ENCODE assay signal across 8 cellular contexts in the genomic region with DNA sequence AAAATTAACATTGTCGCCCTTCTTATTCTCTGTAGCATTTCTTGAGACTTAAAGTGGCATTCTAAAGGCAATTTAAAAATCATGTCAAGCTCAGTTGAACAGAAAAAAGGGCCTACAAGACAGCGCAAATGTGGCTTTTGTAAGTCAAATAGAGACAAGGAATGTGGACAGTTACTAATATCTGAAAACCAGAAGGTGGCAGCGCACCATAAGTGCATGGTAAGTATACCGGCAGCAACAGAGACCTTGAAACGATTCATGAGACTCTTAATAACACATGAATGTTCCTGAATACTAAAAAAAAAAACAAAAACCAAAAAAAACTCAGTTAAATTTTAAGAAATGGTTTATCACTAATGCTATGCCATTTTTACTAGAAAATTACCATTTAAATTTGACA. TPM values are rescaled to one million over a fixed set of nuclear protein-coding genes. Genes with fewer than 3 reads are reported as not detected.
DNase-seq lines count a peak whose midpoint lies in the region; ATAC-seq and TF ChIP-seq lines count a peak whose summit lies in the region.

No MANE protein-coding gene starts in this region.

- no peak overlapping the region for H3K27ac ChIP-seq in cardiac muscle cell
- H3K27ac ChIP-seq in right atrium auricular region, result no peak overlapping the region

- no peak overlapping the region for H3K4me3 ChIP-seq in cardiac muscle cell
- no peak overlapping the region for H3K4me3 ChIP-seq in right atrium auricular region

- H3K4me3 Mint-ChIP-seq in chondrocyte (ENCODE audit: unreplicated experiment), result no peak overlapping the region

- TF ChIP-seq CTCF in cardiac muscle cell (IDR thresholded peaks at IDR 0.05; ENCODE audit: low read depth, low read length) (peak; percentile 44), right atrium auricular region (IDR thresholded peaks at IDR 0.05) (peak in 1 of 2 donors; percentile 32), chondrocyte (IDR thresholded peaks at IDR 0.05) (peak; percentile 77)

- peaks cover 29% of the 10 kb centered on the region for H3K4me1 ChIP-seq in cardiac muscle cell (ENCODE audit: low read depth)
- no peaks in the 10 kb centered on the region for H3K4me1 ChIP-seq in right atrium auricular region

- peak; percentile 27 for ATAC-seq in HG03342 (IDR thresholded peaks at IDR 0.05; ENCODE audit: unreplicated experiment)
- no peak for ATAC-seq in stimulated activated naive CD8-positive, alpha-beta T cell treated with anti-CD3 and anti-CD28 coated beads, Interleukin-15, Interleukin-2, amounts not matched to agents 100 U/mL and 50 U/mL, for 24 hours
- no peak for ATAC-seq in HG02759 (IDR thresholded peaks at IDR 0.05; ENCODE audit: unreplicated experiment)

- H3K4me1 Mint-ChIP-seq in chondrocyte (ENCODE audit: low read depth), result peaks cover 21% of the 10 kb centered on the region

- H3K9me3 ChIP-seq in cardiac muscle cell (ENCODE audit: low read depth), result no peaks in the 10 kb centered on the region
- H3K9me3 ChIP-seq in right atrium auricular region, result no peaks in the 10 kb centered on the region

- H3K36me3 ChIP-seq in cardiac muscle cell (peaks cover 30% of the 10 kb centered on the region), right atrium auricular region (peaks cover 6% of the 10 kb centered on the region)

- H3K27me3 Mint-ChIP-seq in chondrocyte (ENCODE audit: low read depth), result no peaks in the 10 kb centered on the region

- H3K27me3 ChIP-seq in cardiac muscle cell (no peaks in the 10 kb centered on the region), right atrium auricular region (no peaks in the 10 kb centered on the region)

- H3K9me3 Mint-ChIP-seq in chondrocyte (ENCODE audit: low read depth), result no peaks in the 10 kb centered on the region

- H3K36me3 Mint-ChIP-seq in chondrocyte (ENCODE audit: low read depth), result peaks cover 1% of the 10 kb centered on the region

- H3K27ac Mint-ChIP-seq in chondrocyte (ENCODE audit: unreplicated experiment), result no peak overlapping the region

- DNase-seq in cardiac muscle cell (ENCODE audit: low read depth in 1 of 2, low spot score in 1 of 2) (peak; percentile 65 to 73), right atrium auricular region (ENCODE audit: low spot score) (no peak), RPMI7951 (ENCODE audit: low read depth) (peak; percentile 29), chondrocyte (ENCODE audit: low spot score) (no peak)
- DNase-seq in stimulated activated naive CD8-positive, alpha-beta T cell treated with anti-CD3 and anti-CD28 coated beads, Interleukin-15, Interleukin-2, amounts not matched to agents 100 U/mL and 50 U/mL, for 24 hours, result peak; percentile 12
- no peak for DNase-seq in activated T-cell treated with anti-CD3 and anti-CD28 coated beads, Interleukin-2, amount 50 U/mL, for 1 hour

RNA-seq across cellular contexts. Expression of a gene that starts 4.4 kb away (rescaled TPM):
- total RNA-seq in cardiac muscle cell, result 44.6 and 59.7 TPM in 2 replicates
- 51.0 and 81.1 TPM in 2 replicates for polyA plus RNA-seq in cardiac muscle cell
- total RNA-seq in right atrium auricular region, result 1 to 10 TPM; 7.0 to 8.2 TPM
- total RNA-seq in RPMI7951 (2014; rRNA removed; shearing (Covaris generic)), result 21.2 and 21.9 TPM in 2 replicates
- total RNA-seq in chondrocyte, result 25.5 to 34.7 TPM (median 27.7 TPM) in 3 replicates

Comparison
In these comparisons a context has a peak if more than half of its experiments do, and no peak if none do; other contexts are left out.
1. DNase-seq: peak in cardiac muscle cell (2 of 2), RPMI7951 (single experiment) and stimulated activated naive CD8-positive, alpha-beta T cell treated with anti-CD3 and anti-CD28 coated beads, Interleukin-15, Interleukin-2, amounts not matched to agents 100 U/mL and 50 U/mL, for 24 hours (single experiment); none in right atrium auricular region (single experiment), chondrocyte (single experiment) and activated T-cell treated with anti-CD3 and anti-CD28 coated beads, Interleukin-2, amount 50 U/mL, for 1 hour (single experiment).